15 cellular contexts compared by ENCODE assay signal in genomic region chr10:80617807-80618206, GRCh38.
DNase-seq lines count a peak whose midpoint lies in the region; ATAC-seq and TF ChIP-seq lines count a peak whose summit lies in the region.
"Had no signal": no experiment of that assay in that cellular context is flagged by ENCODE, and none has a peak within 500 bp of the region (broad histone marks: within the 10 kb centered on the region; RNA-seq: fewer than 3 reads in every experiment).

No MANE protein-coding gene starts in this region.

- H3K36me3 ChIP-seq in heart left ventricle, result no peaks in the 10 kb centered on the region
- no peaks in the 10 kb centered on the region for H3K36me3 ChIP-seq in endodermal cell (ENCODE audit: control insufficient read depth, insufficient read depth, low read length)

- no peak overlapping the region for H3K4me3 ChIP-seq in heart left ventricle
- no peak overlapping the region for H3K4me3 ChIP-seq in right cardiac atrium (ENCODE audit: low read length)
- H3K4me3 ChIP-seq in endodermal cell (ENCODE audit: low read length), result no peak overlapping the region
- H3K4me3 ChIP-seq: BLaER1 treated with 17β-estradiol and CSF1 and Interleukin-3, amounts not matched to agents 10 nM and 100 nM had no signal

- DNase-seq in heart left ventricle (no peak), right cardiac atrium (no peak), SK-MEL-5 (ENCODE audit: low read depth, low spot score) (peak; percentile 83), endodermal cell (peak; percentile 22), type B pancreatic cell (ENCODE audit: extremely low spot score, unreplicated experiment) (peak; percentile 20), NCI-H2107 treated with DMSO at 0.1 percent for 48 hours (lab: John Stamatoyannopoulos, UW; ENCODE audit: unreplicated experiment) (no peak), COLO668 (lab: John Stamatoyannopoulos, UW; ENCODE audit: unreplicated experiment) (no peak)
- DNase-seq: ACHN; CD4-positive, CD25-positive, alpha-beta regulatory T cell; DMS79; GOT3; HCEC 1CT; HFFc6 had no signal

- TF ChIP-seq CTCF in heart left ventricle (IDR thresholded peaks at IDR 0.05) (no peak), endodermal cell (conservative IDR thresholded peaks at IDR 0.05) (no peak), type B pancreatic cell (conservative IDR thresholded peaks at IDR 0.05) (no peak)

- no peak overlapping the region for H3K27ac ChIP-seq in heart left ventricle
- H3K27ac ChIP-seq in right cardiac atrium (ENCODE audit: low read length), result no peak overlapping the region
- H3K27ac ChIP-seq in endodermal cell (ENCODE audit: low read depth, low read length), result no peak overlapping the region
- H3K27ac ChIP-seq: BLaER1 treated with 17β-estradiol and CSF1 and Interleukin-3, amounts not matched to agents 10 nM and 100 nM had no signal

- no peak overlapping the region for H3K27ac Mint-ChIP-seq in endodermal cell
- H3K27ac Mint-ChIP-seq in type B pancreatic cell, result no peak overlapping the region
- H3K27ac Mint-ChIP-seq: CD4-positive, CD25-positive, alpha-beta regulatory T cell; HFFc6 had no signal

- H3K4me1 ChIP-seq in heart left ventricle (no peaks in the 10 kb centered on the region), right cardiac atrium (ENCODE audit: control insufficient read depth, insufficient read depth, low read length) (no peaks in the 10 kb centered on the region), endodermal cell (ENCODE audit: control insufficient read depth, insufficient read depth, low read length) (no peaks in the 10 kb centered on the region)

- H3K4me1 Mint-ChIP-seq in endodermal cell, result no peaks in the 10 kb centered on the region
- H3K4me1 Mint-ChIP-seq in type B pancreatic cell (ENCODE audit: unreplicated experiment), result no peaks in the 10 kb centered on the region
- H3K4me1 Mint-ChIP-seq: CD4-positive, CD25-positive, alpha-beta regulatory T cell had no signal

- H3K27me3 ChIP-seq in heart left ventricle (no peaks in the 10 kb centered on the region), right cardiac atrium (ENCODE audit: control insufficient read depth, insufficient read depth) (no peaks in the 10 kb centered on the region), endodermal cell (ENCODE audit: control insufficient read depth, insufficient read depth, low read length, poor library complexity, severe bottlenecking) (no peaks in the 10 kb centered on the region)
- H3K27me3 ChIP-seq: BLaER1 treated with 17β-estradiol and CSF1 and Interleukin-3, amounts not matched to agents 10 nM and 100 nM had no signal

- intact Hi-C loops in heart left ventricle (cut with DNase I) (no loop called here), right cardiac atrium (cut with DNase I) (no loop called here)

- 60 to 80% (median 78%) methylated on average over 3 of the region's 3 CpGs for WGBS in heart left ventricle, 4 donors
- 80% methylated on average over 3 of the region's 3 CpGs for WGBS in right cardiac atrium
- 90 to 95% methylated on average over 3 of the region's 3 CpGs for WGBS in endodermal cell (ENCODE audit: insufficient coverage in 1 of 2, insufficient read length in 1 of 2), 2 experiments

- H3K9me3 ChIP-seq in heart left ventricle (no peaks in the 10 kb centered on the region), right cardiac atrium (ENCODE audit: control insufficient read depth, low read length) (no peaks in the 10 kb centered on the region), endodermal cell (ENCODE audit: control insufficient read depth, low read length) (no peaks in the 10 kb centered on the region)

- in situ Hi-C loops in SK-MEL-5 (cut with HindIII; ENCODE audit: low pct_unique_long_range_greater_than_20kb, low sequenced_read_pairs), result no loop called here

- H3K9me3 Mint-ChIP-seq in endodermal cell (no peaks in the 10 kb centered on the region), type B pancreatic cell (peaks cover 4% of the 10 kb centered on the region)
- H3K9me3 Mint-ChIP-seq: HFFc6 had no signal

- H3K27me3 Mint-ChIP-seq in endodermal cell (ENCODE audit: insufficient read depth) (peaks cover 2% of the 10 kb centered on the region), type B pancreatic cell (no peaks in the 10 kb centered on the region)

- H3K4me3 Mint-ChIP-seq in endodermal cell (no peak overlapping the region), type B pancreatic cell (no peak overlapping the region)
- H3K4me3 Mint-ChIP-seq: CD4-positive, CD25-positive, alpha-beta regulatory T cell; HFFc6 had no signal

- no peak overlapping the region for H3K9ac ChIP-seq in endodermal cell (ENCODE audit: extremely low read depth, low read length, poor library complexity, severe bottlenecking)
- H3K9ac ChIP-seq: BLaER1 treated with 17β-estradiol and CSF1 and Interleukin-3, amounts not matched to agents 10 nM and 100 nM had no signal

- TF ChIP-seq POLR2A in heart left ventricle (IDR thresholded peaks at IDR 0.05), result no peak

- H3K36me3 Mint-ChIP-seq in endodermal cell (ENCODE audit: low read depth), result no peaks in the 10 kb centered on the region
- no peaks in the 10 kb centered on the region for H3K36me3 Mint-ChIP-seq in type B pancreatic cell
- H3K36me3 Mint-ChIP-seq: CD4-positive, CD25-positive, alpha-beta regulatory T cell had no signal

- ATAC-seq in heart left ventricle (peak in 3 of 4 donors; percentile 58 to 95 (median 68)), right cardiac atrium (no peak), HG02981 (IDR thresholded peaks at IDR 0.05; ENCODE audit: unreplicated experiment) (no peak)

Comparison
In these comparisons a context has a peak if more than half of its experiments do, and no peak if none do; other contexts are left out.
1. ATAC-seq: peak in heart left ventricle (3 of 4); none in right cardiac atrium (0 of 2) and HG02981 (single experiment).
2. DNase-seq: peak in SK-MEL-5 (single experiment), endodermal cell (single experiment) and type B pancreatic cell (single experiment); none in heart left ventricle (0 of 5), right cardiac atrium (0 of 3), NCI-H2107 treated with DMSO at 0.1 percent for 48 hours (single experiment) and COLO668 (single experiment).